In genomic region chr2:10740226-10740625, GRCh38 we compare ENCODE assay signal across 21 cellular contexts. TPM values are rescaled to one million over a fixed set of nuclear protein-coding genes. Genes with fewer than 3 reads are reported as not detected.
DNase-seq lines count a peak whose midpoint lies in the region; ATAC-seq, FAIRE-seq and TF ChIP-seq lines count a peak whose summit lies in the region.
"Had no signal": no experiment of that assay in that cellular context is flagged by ENCODE, and none has a peak within 500 bp of the region (broad histone marks: within the 10 kb centered on the region; RNA-seq: fewer than 3 reads in every experiment).

No MANE protein-coding gene starts in this region.

- CTCF ChIA-PET in HepG2 (lab: Yijun Ruan, JAX; ENCODE audit: low intra/inter-chr PET ratio, low total read pairs) = no interaction called here
- CTCF ChIA-PET in PC-3 (lab: Charles Lee) = no interaction called here

- TF ChIP-seq CTCF in fibroblast of pulmonary artery (IDR thresholded peaks at IDR 0.05; ENCODE audit: low read length, missing control alignments) (no peak), HepG2 (CRISPR knock-in tag; IDR thresholded peaks at IDR 0.05) (no peak), PC-3 (conservative IDR thresholded peaks at IDR 0.05; ENCODE audit: low read depth, low read length) (no peak)

- TF ChIP-seq POLR2A in HepG2 (IDR thresholded peaks at IDR 0.05; ENCODE audit: insufficient read depth in 1 of 2, low read depth in 2 of 2, low read length in 2 of 2) = no peak

- H3K4me2 ChIP-seq in HepG2 (ENCODE audit: low read depth, low read length) = no peak overlapping the region
- H3K4me2 ChIP-seq in PC-3 (ENCODE audit: low read length) = no peak overlapping the region
- H3K4me2 ChIP-seq: GM23338 had no signal

- no peak overlapping the region for H3K9ac ChIP-seq in HepG2 (ENCODE audit: insufficient read depth, low read depth, low read length)
- H3K9ac ChIP-seq in PC-3 (ENCODE audit: low read length) = no peak overlapping the region

- H3F3A ChIP-seq in PC-3 (ENCODE audit: low read length, unreplicated experiment) = no peaks in the 10 kb centered on the region

- no peak overlapping the region for H2AFZ ChIP-seq in HepG2 (ENCODE audit: low read length)
- H2AFZ ChIP-seq in PC-3 (ENCODE audit: low read length) = no peak overlapping the region

- no peaks in the 10 kb centered on the region; the same call in 1 of the 2 replicates for H4K20me1 ChIP-seq in HepG2 (ENCODE audit: insufficient read depth, low read length)
- no peaks in the 10 kb centered on the region for H4K20me1 ChIP-seq in PC-3 (ENCODE audit: low read length)

- H3K36me3 ChIP-seq in HepG2 (replicated peaks in 1 of 2; ENCODE audit: control insufficient read depth in 1 of 2, insufficient read depth in 2 of 2, low read length in 2 of 2) (no peaks in the 10 kb centered on the region), PC-3 (ENCODE audit: low read depth, low read length) (no peaks in the 10 kb centered on the region)

- DNase-seq in fibroblast of pulmonary artery (ENCODE audit: low read depth) (peak; percentile 57), HepG2 (ENCODE audit: low spot score) (peak; percentile 49), posterior vena cava (ENCODE audit: low spot score) (peak; percentile 22), NCI-H226 (no peak), H4 (ENCODE audit: low spot score) (no peak), PC-3 (no peak)
- DNase-seq: ACHN; AML-193; CD4-positive, alpha-beta memory T cell; DMS153; DMS79; GDM1; H7; HFFc6 had no signal

- peak; percentile 90 for ATAC-seq in HepG2
- ATAC-seq in PC-3 = no peak
- ATAC-seq: GM23338, HCT116 had no signal

- H3K79me2 ChIP-seq in HepG2 (ENCODE audit: insufficient read depth, low read length) = no peaks in the 10 kb centered on the region
- H3K79me2 ChIP-seq in PC-3 (ENCODE audit: low read length) = no peaks in the 10 kb centered on the region

- H3K9me2 ChIP-seq in PC-3 (replicated peaks; ENCODE audit: low read length) = no peaks in the 10 kb centered on the region

- no peaks in the 10 kb centered on the region for H3K9me3 ChIP-seq in HepG2 (ENCODE audit: low read length)
- no peaks in the 10 kb centered on the region for H3K9me3 ChIP-seq in PC-3 (ENCODE audit: low read length)

- in situ Hi-C loops in HepG2 (cut with HindIII; ENCODE audit: extremely low pct_ligation_motif_present, low pct_unique_long_range_greater_than_20kb) = no loop called here

- WGBS in HepG2 (ENCODE audit: low lambda C conversion rate) = 0% methylated on average over 3 of the region's 3 CpGs

- FAIRE-seq in HepG2 (lab: Jason Lieb, UNC) = peak; percentile 66
- FAIRE-seq: A204.1, GM12892 had no signal

- POLR2A ChIA-PET in HepG2 (lab: Yijun Ruan, JAX) = no interaction called here
- POLR2A ChIA-PET in PC-3 (lab: Charles Lee; ENCODE audit: unreplicated experiment) = no interaction called here

- H3K27me3 ChIP-seq in HepG2 (ENCODE audit: control insufficient read depth in 1 of 2, insufficient read depth in 2 of 2, low read length in 2 of 2) (peaks cover 5 to 30% of the 10 kb centered on the region in 2 experiments; a peak in 3 of 5 replicates), PC-3 (ENCODE audit: low read length) (no peaks in the 10 kb centered on the region)

- BruUV-seq in HepG2 (replicated peaks; lab: Mats Ljungman, UMichigan) = no TSS peak
- BruUV-seq in PC-3 (replicated peaks; lab: Mats Ljungman, UMichigan) = no TSS peak

- TF ChIP-seq EP300 in HepG2 (IDR thresholded peaks at IDR 0.05; ENCODE audit: low read depth in 2 of 2, low read length in 2 of 2) (no peak), HepG2 (CRISPR knock-in tag; IDR thresholded peaks at IDR 0.05; ENCODE audit: borderline replicate concordance) (no peak)

- H3K27ac ChIP-seq in HepG2 (ENCODE audit: extremely low read length, insufficient read depth, low read length) = no peak overlapping the region
- H3K27ac ChIP-seq in PC-3 (ENCODE audit: low read length) = no peak overlapping the region
- H3K27ac ChIP-seq: C4-2B, HL-60 had no signal

- TF ChIP-seq RAD21 in HepG2 (CRISPR knock-in tag; IDR thresholded peaks at IDR 0.05) = no peak

- H3K4me1 ChIP-seq in HepG2 (ENCODE audit: insufficient read depth, low read length) (peaks cover 21% of the 10 kb centered on the region), PC-3 (ENCODE audit: insufficient read depth, low read length) (no peaks in the 10 kb centered on the region)

- intact Hi-C loops in HepG2 (cut with micrococcal nuclease; ENCODE audit: unreplicated experiment) (no loop called here), posterior vena cava (cut with DNase I) (no loop called here), PC-3 (cut with micrococcal nuclease) (no loop called here)

- H3K4me3 ChIP-seq in fibroblast of pulmonary artery (replicated peaks; ENCODE audit: low read depth, low read length) (no peak overlapping the region), HepG2 (replicated peaks in 1 of 3; ENCODE audit: insufficient read depth in 1 of 3, low read depth in 2 of 3, low read length in 3 of 3) (no peak overlapping the region), PC-3 (ENCODE audit: low read length) (no peak overlapping the region)
- H3K4me3 ChIP-seq: GM23338 had no signal

RNA-seq across cellular contexts. Expression of gene ATP6V1C2, which starts 18.8 kb away (rescaled TPM):
- total RNA-seq in HepG2 (2016; rRNA removed; fragmentation: Illumina TruSeq; extraction: Trizol) (0.04 TPM in 1 of 2 replicates, not detected in the other), posterior vena cava (under 1 TPM; 0.33 to 0.42 TPM), PC-3 (2014; rRNA removed) (0.40 TPM in 1 of 2 replicates, not detected in the other)
- not detected in 2 replicates for total RNA-seq in HepG2 (2016; cell fraction: cytosol; rRNA removed; fragmentation: Illumina TruSeq; extraction: Trizol; ENCODE audit: low read depth)
- 0.04 TPM in 1 of 2 replicates, not detected in the other for total RNA-seq in HepG2 (2016; cell fraction: insoluble cytoplasmic fraction; rRNA removed; fragmentation: Illumina TruSeq; extraction: Trizol)
- total RNA-seq in HepG2 (2016; cell fraction: membrane; rRNA removed; fragmentation: Illumina TruSeq; extraction: Trizol) = not detected in 2 replicates
- 0.09 TPM in 1 of 2 replicates, not detected in the other for total RNA-seq in HepG2 (2016; cell fraction: nucleus; rRNA removed; fragmentation: Illumina TruSeq; extraction: Trizol)
- polyA plus RNA-seq in HepG2 (2011; rRNA removed) = 0.10 and 0.29 TPM in 2 replicates
- polyA plus RNA-seq in HepG2 (2011; cell fraction: cytosol; rRNA removed) = 0.05 TPM in 2 replicates
- polyA plus RNA-seq in HepG2 (2011; cell fraction: nucleus; rRNA removed) = 0.36 and 2.7 TPM in 2 replicates
- polyA plus RNA-seq in HepG2 (2012) = 1.4 and 1.5 TPM in 2 replicates
- not detected in 2 replicates for polyA plus RNA-seq in HepG2 (2016; cell fraction: cytosol; fragmentation: Illumina TruSeq; extraction: Trizol; ENCODE audit: low read depth)
- not detected in 2 replicates for polyA plus RNA-seq in HepG2 (2016; cell fraction: insoluble cytoplasmic fraction; fragmentation: Illumina TruSeq; extraction: Trizol; ENCODE audit: low read depth)
- not detected in 2 replicates for polyA plus RNA-seq in HepG2 (2016; cell fraction: membrane; fragmentation: Illumina TruSeq; extraction: Trizol; ENCODE audit: low read depth)
- polyA plus RNA-seq in HepG2 (2016; cell fraction: nucleus; fragmentation: Illumina TruSeq; extraction: Trizol; ENCODE audit: insufficient read depth, low read depth) = not detected in 2 replicates
- polyA minus RNA-seq in HepG2 (2011; rRNA and poly(A)+ RNA removed; ENCODE audit: low replicate concordance) = 7.5 TPM in 1 of 2 replicates, not detected in the other
- polyA minus RNA-seq in HepG2 (2011; cell fraction: cytosol; rRNA and poly(A)+ RNA removed) = 0.44 and 0.69 TPM in 2 replicates
- polyA minus RNA-seq in HepG2 (2011; cell fraction: nucleus; rRNA and poly(A)+ RNA removed) = 0.12 TPM in 1 of 2 replicates, not detected in the other
- total RNA-seq in H4 (2014; rRNA removed; shearing (Covaris generic)) = 0.04 TPM in 2 replicates
- total RNA-seq: CD4-positive, alpha-beta memory T cell; HFFc6; HT1080 had no signal

RNA-seq across cellular contexts. Expression of gene NOL10, which starts 50.5 kb away (rescaled TPM):
- total RNA-seq in HepG2 (2016; rRNA removed; fragmentation: Illumina TruSeq; extraction: Trizol) = 63.0 and 93.7 TPM in 2 replicates
- total RNA-seq in HepG2 (2016; cell fraction: cytosol; rRNA removed; fragmentation: Illumina TruSeq; extraction: Trizol; ENCODE audit: low read depth) = 30.6 and 36.8 TPM in 2 replicates
- 58.7 and 94.5 TPM in 2 replicates for total RNA-seq in HepG2 (2016; cell fraction: insoluble cytoplasmic fraction; rRNA removed; fragmentation: Illumina TruSeq; extraction: Trizol)
- total RNA-seq in HepG2 (2016; cell fraction: membrane; rRNA removed; fragmentation: Illumina TruSeq; extraction: Trizol) = 26.0 and 30.7 TPM in 2 replicates
- 48.0 TPM in 2 replicates for total RNA-seq in HepG2 (2016; cell fraction: nucleus; rRNA removed; fragmentation: Illumina TruSeq; extraction: Trizol)
- polyA plus RNA-seq in HepG2 (2011; rRNA removed) = 20.1 and 23.0 TPM in 2 replicates
- polyA plus RNA-seq in HepG2 (2011; cell fraction: cytosol; rRNA removed) = 9.8 and 14.8 TPM in 2 replicates
- polyA plus RNA-seq in HepG2 (2011; cell fraction: nucleus; rRNA removed) = 13.3 and 15.1 TPM in 2 replicates
- polyA plus RNA-seq in HepG2 (2012) = 20.6 and 28.7 TPM in 2 replicates
- 7.3 and 8.1 TPM in 2 replicates for polyA plus RNA-seq in HepG2 (2016; cell fraction: cytosol; fragmentation: Illumina TruSeq; extraction: Trizol; ENCODE audit: low read depth)
- 76.1 and 78.2 TPM in 2 replicates for polyA plus RNA-seq in HepG2 (2016; cell fraction: insoluble cytoplasmic fraction; fragmentation: Illumina TruSeq; extraction: Trizol; ENCODE audit: low read depth)
- polyA plus RNA-seq in HepG2 (2016; cell fraction: membrane; fragmentation: Illumina TruSeq; extraction: Trizol; ENCODE audit: low read depth) = 13.2 and 13.8 TPM in 2 replicates
- polyA plus RNA-seq in HepG2 (2016; cell fraction: nucleus; fragmentation: Illumina TruSeq; extraction: Trizol; ENCODE audit: insufficient read depth, low read depth) = 41.1 and 41.6 TPM in 2 replicates
- polyA minus RNA-seq in HepG2 (2011; rRNA and poly(A)+ RNA removed; ENCODE audit: low replicate concordance) = 20.5 and 33.9 TPM in 2 replicates
- 24.4 and 25.4 TPM in 2 replicates for polyA minus RNA-seq in HepG2 (2011; cell fraction: cytosol; rRNA and poly(A)+ RNA removed)
- 53.0 and 56.7 TPM in 2 replicates for polyA minus RNA-seq in HepG2 (2011; cell fraction: nucleus; rRNA and poly(A)+ RNA removed)
- total RNA-seq in posterior vena cava = 10 to 100 TPM; 20.9 to 23.6 TPM
- 26.3 and 27.9 TPM in 2 replicates for total RNA-seq in H4 (2014; rRNA removed; shearing (Covaris generic))
- 32.9 and 51.1 TPM in 2 replicates for total RNA-seq in PC-3 (2014; rRNA removed)

Comparison
In these comparisons a context has a peak if more than half of its experiments do, and no peak if none do; other contexts are left out.
1. DNase-seq: peak in fibroblast of pulmonary artery (single experiment), HepG2 (single experiment) and posterior vena cava (single experiment); none in NCI-H226 (single experiment), H4 (single experiment) and PC-3 (single experiment).